9 cellular contexts compared by ENCODE assay signal in genomic region chr2:227411320-227411989, GRCh38. TPM values are rescaled to one million over a fixed set of nuclear protein-coding genes. Genes with fewer than 3 reads are reported as not detected.
DNase-seq lines count a peak whose midpoint lies in the region; ATAC-seq and TF ChIP-seq lines count a peak whose summit lies in the region.
"Had no signal": no experiment of that assay in that cellular context is flagged by ENCODE, and none has a peak within 500 bp of the region (broad histone marks: within the 10 kb centered on the region; RNA-seq: fewer than 3 reads in every experiment).

No MANE protein-coding gene starts in this region.

- DNase-seq in GM10248 (ENCODE audit: extremely low spot score) (peak; percentile 48), MV-4-11 (lab: John Stamatoyannopoulos, UW) (peak; percentile 13), MCF 10A (ENCODE audit: unreplicated experiment) (peak; percentile 95), NCI-H82 treated with DMSO at 0.1 percent for 48 hours (lab: John Stamatoyannopoulos, UW; ENCODE audit: unreplicated experiment) (no peak), UCSD-AML1 (lab: John Stamatoyannopoulos, UW; ENCODE audit: unreplicated experiment) (no peak), NCI-H187 treated with DMSO at 0.1 percent for 48 hours (lab: John Stamatoyannopoulos, UW) (no peak)
- DNase-seq in stimulated activated CD8-positive, alpha-beta memory T cell treated with anti-CD3 and anti-CD28 coated beads, Interleukin-7, amount 100 ng/mL, for 4 hours (ENCODE audit: low read depth in 2 of 2), result peak; percentile 36 to 58

- no TSS peak for BruUV-seq in MCF 10A (replicated peaks; lab: Mats Ljungman, UMichigan)

- H3K36me3 Mint-ChIP-seq in MCF 10A (ENCODE audit: insufficient read depth, unreplicated experiment), result no peaks in the 10 kb centered on the region

- CTCF ChIA-PET in GM10248 (lab: Yijun Ruan, JAX), result interaction anchor here (1.8 to 2.1 kb wide), 3 partner anchors 10 to 354 kb away, joined by 5 to 7 read pairs (median 7); no protein-coding TSS in a partner anchor
- CTCF ChIA-PET in MCF 10A (lab: Yijun Ruan, JAX), result interaction anchor here (0.6 to 1.5 kb wide), 5 partner anchors 53 to 689 kb away, joined by 3 to 4 read pairs (median 4); no protein-coding TSS in a partner anchor

- TF ChIP-seq CTCF in GM10248 (IDR thresholded peaks at IDR 0.05; ENCODE audit: control extremely low read depth, extremely low read depth, low read depth, missing control alignments) (no peak), MCF 10A (IDR thresholded peaks at IDR 0.05; ENCODE audit: unreplicated experiment) (no peak)

- peaks cover 61% of the 10 kb centered on the region for H3K4me1 Mint-ChIP-seq in MCF 10A (ENCODE audit: insufficient read depth, unreplicated experiment)

- intact Hi-C loops in MCF 10A (cut with micrococcal nuclease), result no loop called here

- no peak overlapping the region for H3K4me3 Mint-ChIP-seq in MCF 10A (ENCODE audit: unreplicated experiment)

- peak overlapping the region; percentile 52 for H3K27ac Mint-ChIP-seq in MCF 10A (ENCODE audit: low read depth, unreplicated experiment)

- H3K9me3 Mint-ChIP-seq in MCF 10A (ENCODE audit: unreplicated experiment), result no peaks in the 10 kb centered on the region

- H3K27me3 Mint-ChIP-seq in MCF 10A (ENCODE audit: insufficient read depth, unreplicated experiment), result no peaks in the 10 kb centered on the region

- POLR2A ChIA-PET in GM10248 (lab: Yijun Ruan, JAX) (no interaction called here), MCF 10A (lab: Yijun Ruan, JAX) (interaction anchor here (0.7 to 1.4 kb wide), 4 partner anchors 37 to 109 kb away, joined by 3 to 4 read pairs (median 3); no protein-coding TSS in a partner anchor)

- ATAC-seq in GM21737 (IDR thresholded peaks at IDR 0.05; ENCODE audit: unreplicated experiment), result peak; percentile 68

RNA-seq across cellular contexts. Expression of gene SCYGR1, which starts 23.7 kb away (rescaled TPM):
- total RNA-seq in MCF 10A (2022), result not detected in 2 replicates
- total RNA-seq: thoracic aorta had no signal

RNA-seq across cellular contexts. Expression of gene TM4SF20, which starts 32.3 kb away (rescaled TPM):
- total RNA-seq in MCF 10A (2022), result not detected in 2 replicates
- total RNA-seq: thoracic aorta had no signal

Comparison
In these comparisons a context has a peak if more than half of its experiments do, and no peak if none do; other contexts are left out.
1. DNase-seq: peak in GM10248 (single experiment), MV-4-11 (single experiment), MCF 10A (single experiment) and stimulated activated CD8-positive, alpha-beta memory T cell treated with anti-CD3 and anti-CD28 coated beads, Interleukin-7, amount 100 ng/mL, for 4 hours (2 of 2); none in NCI-H82 treated with DMSO at 0.1 percent for 48 hours (single experiment), UCSD-AML1 (single experiment) and NCI-H187 treated with DMSO at 0.1 percent for 48 hours (single experiment).